8 cellular contexts compared by ENCODE assay signal in the genomic region with DNA sequence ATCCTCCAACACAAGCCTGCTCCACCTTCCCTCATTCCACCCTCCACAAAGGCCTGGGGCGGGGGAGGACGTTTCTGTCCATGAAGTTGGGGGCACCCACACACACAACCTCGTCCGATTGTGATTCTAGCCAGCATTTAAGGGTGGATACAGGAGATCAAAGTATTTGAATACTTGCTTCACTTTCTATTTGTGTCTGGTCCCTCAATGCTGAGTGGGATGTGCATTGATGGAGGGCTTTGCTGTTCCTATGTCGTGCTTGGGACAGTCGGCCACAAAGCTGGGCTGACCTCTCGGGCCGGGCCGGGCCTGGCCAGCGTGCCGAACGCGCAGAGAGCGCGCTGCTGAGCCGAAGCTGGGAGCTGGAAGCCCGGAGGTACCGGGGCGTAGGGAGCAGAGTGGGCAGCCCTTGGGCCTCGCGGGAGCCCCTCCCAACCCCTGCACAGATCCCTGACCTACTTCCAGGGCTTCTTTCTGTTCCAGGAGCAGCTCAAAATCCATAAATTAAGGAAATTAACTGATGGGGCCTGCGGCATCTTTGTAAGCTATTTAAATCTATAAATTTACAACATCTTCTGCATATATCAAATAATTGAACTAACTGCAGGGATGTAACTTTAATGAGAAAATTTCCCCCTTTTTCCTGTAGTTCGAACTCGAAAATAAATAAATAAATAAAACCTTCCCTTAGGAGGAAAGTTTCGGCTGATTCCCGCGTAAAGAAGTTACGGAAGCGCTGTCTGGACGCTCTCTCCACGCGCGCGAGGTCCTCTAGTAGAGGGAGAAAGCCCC. TPM values are rescaled to one million over a fixed set of nuclear protein-coding genes. Genes with fewer than 3 reads are reported as not detected.
A peak's percentile ranks its signal among the peaks of the same experiment; 100 is the strongest.
DNase-seq lines count a peak whose midpoint lies in the region; ATAC-seq, FAIRE-seq and TF ChIP-seq lines count a peak whose summit lies in the region.

No MANE protein-coding gene starts in this region.

- CTCF ChIA-PET in Caco-2 (lab: Charles Lee) = interaction anchor here (0.5 to 1.9 kb wide), 9 partner anchors 10 to 454 kb away, joined by 3 to 9 read pairs (median 4); no protein-coding TSS in a partner anchor

- no peaks in the 10 kb centered on the region for H3K9me3 Mint-ChIP-seq in Caco-2 (ENCODE audit: unreplicated experiment)

- no peak for DNase-seq in Caco-2
- no peak for DNase-seq in RWPE2 (ENCODE audit: low spot score)
- DNase-seq in fibroblast of gingiva (ENCODE audit: low read depth) = peak; percentile 19
- DNase-seq in D721Med (ENCODE audit: insufficient read length, low spot score) = no peak
- no peak for DNase-seq in activated CD4-positive, alpha-beta T cell treated with anti-CD3 and anti-CD28 coated beads for 4 hours

- H3K36me3 Mint-ChIP-seq in Caco-2 (ENCODE audit: insufficient read depth, unreplicated experiment) = no peaks in the 10 kb centered on the region

- TSS peak; percentile 78 for BruUV-seq in Caco-2 (replicated peaks; lab: Mats Ljungman, UMichigan)

- H3K4me1 ChIP-seq in Caco-2 (peaks cover 7% of the 10 kb centered on the region), RWPE2 (ENCODE audit: insufficient read depth, poor library complexity, severe bottlenecking) (no peaks in the 10 kb centered on the region), neutrophil (ENCODE audit: control insufficient read depth in 1 of 2, insufficient read depth in 1 of 2, low read depth in 1 of 2, low read length in 1 of 2) (peaks cover 17 to 18% of the 10 kb centered on the region in 2 experiments)

- peak overlapping the region; percentile 82 for H3K27ac Mint-ChIP-seq in Caco-2 (ENCODE audit: unreplicated experiment)

- intact Hi-C loops in Caco-2 (cut with micrococcal nuclease; ENCODE audit: unreplicated experiment) = loop anchor here (1.0 to 2.0 kb wide), 3 partner anchors 16 to 302 kb away; no protein-coding TSS in a partner anchor

- no peak for ATAC-seq in RWPE2 (ENCODE audit: low read depth)
- ATAC-seq in HG03571 (IDR thresholded peaks at IDR 0.05; ENCODE audit: unreplicated experiment) = no peak
- ATAC-seq in GM21447 (IDR thresholded peaks at IDR 0.05; ENCODE audit: unreplicated experiment) = no peak

- no peak for TF ChIP-seq CTCF in Caco-2 (IDR thresholded peaks at IDR 0.05; ENCODE audit: insufficient read depth in 1 of 2, low read depth in 1 of 2, low read length in 1 of 2, severe bottlenecking in 1 of 2, unreplicated experiment in 1 of 2)
- TF ChIP-seq CTCF in RWPE2 (IDR thresholded peaks at IDR 0.05; ENCODE audit: poor library complexity, severe bottlenecking) = no peak
- TF ChIP-seq CTCF in neutrophil (IDR thresholded peaks at IDR 0.05) = no peak
- TF ChIP-seq CTCF in D721Med (IDR thresholded peaks at IDR 0.05; ENCODE audit: insufficient read depth, missing control alignments) = no peak

- H3K4me3 ChIP-seq in Caco-2 (ENCODE audit: low read depth, low read length) = peak overlapping the region; percentile 69
- peak overlapping the region; percentile 82 for H3K4me3 ChIP-seq in RWPE2 (ENCODE audit: severe bottlenecking)
- peak overlapping the region; percentile 76 to 77 for H3K4me3 ChIP-seq in neutrophil (ENCODE audit: low read depth in 1 of 2, low read length in 1 of 2)

- peak overlapping the region; percentile 80 for H3K27ac ChIP-seq in RWPE2 (ENCODE audit: poor library complexity, severe bottlenecking)
- H3K27ac ChIP-seq in neutrophil = peak overlapping the region; percentile 69

- no peaks in the 10 kb centered on the region for H3K36me3 ChIP-seq in Caco-2 (ENCODE audit: control insufficient read depth, insufficient read depth, low read length)
- H3K36me3 ChIP-seq in RWPE2 (ENCODE audit: low read depth) = peaks cover 7% of the 10 kb centered on the region; the same call in 1 of the 2 replicates
- H3K36me3 ChIP-seq in neutrophil = no peaks in the 10 kb centered on the region

- H3K27me3 ChIP-seq in Caco-2 (replicated peaks; ENCODE audit: control insufficient read depth, insufficient read depth, low read length) (no peaks in the 10 kb centered on the region), RWPE2 (ENCODE audit: insufficient read depth, poor library complexity, severe bottlenecking) (no peaks in the 10 kb centered on the region), neutrophil (peaks cover 79% of the 10 kb centered on the region)

- H3K4me1 Mint-ChIP-seq in Caco-2 (ENCODE audit: low read depth, unreplicated experiment) = no peaks in the 10 kb centered on the region

- H3K4me3 Mint-ChIP-seq in Caco-2 (ENCODE audit: unreplicated experiment) = peak overlapping the region; percentile 80

- peaks cover 7% of the 10 kb centered on the region for H3K27me3 Mint-ChIP-seq in Caco-2 (ENCODE audit: insufficient read depth, unreplicated experiment)

- POLR2A ChIA-PET in Caco-2 (lab: Charles Lee) = interaction anchor here (0.9 kb wide), 1 partner anchor 377 kb away, joined by 4 read pairs; no protein-coding TSS in a partner anchor

- FAIRE-seq in D721Med (lab: Jason Lieb, UNC) = no peak

- H3K9me3 ChIP-seq in Caco-2 (no peaks in the 10 kb centered on the region), RWPE2 (ENCODE audit: severe bottlenecking) (no peaks in the 10 kb centered on the region), neutrophil (no peaks in the 10 kb centered on the region)

RNA-seq across cellular contexts. Expression of a gene that starts 1.9 kb away (rescaled TPM):
- 20.6 and 34.6 TPM in 2 replicates for total RNA-seq in Caco-2 (2022)
